In genomic region chr15:88904257-88904807, GRCh38 we compare ENCODE assay signal across 11 cellular contexts. TPM values are rescaled to one million over a fixed set of nuclear protein-coding genes. Genes with fewer than 3 reads are reported as not detected.
A peak's percentile ranks its signal among the peaks of the same experiment; 100 is the strongest.
DNase-seq lines count a peak whose midpoint lies in the region; ATAC-seq and TF ChIP-seq lines count a peak whose summit lies in the region.
"Had no signal": no experiment of that assay in that cellular context is flagged by ENCODE, and none has a peak within 500 bp of the region (broad histone marks: within the 10 kb centered on the region; RNA-seq: fewer than 3 reads in every experiment).

No MANE protein-coding gene starts in this region.

- 82% methylated on average over 3 of the region's 3 CpGs for WGBS in SK-N-SH (ENCODE audit: low lambda C conversion rate)

- no peak overlapping the region for H2AFZ ChIP-seq in SK-N-SH (ENCODE audit: low read depth)
- peak overlapping the region; percentile 31; the same call in 1 of the 2 replicates for H2AFZ ChIP-seq in KMS-11 (ENCODE audit: low read depth)

- H3K9me2 ChIP-seq in SK-N-SH: no peaks in the 10 kb centered on the region

- TF ChIP-seq EP300 in SK-N-SH (IDR thresholded peaks at IDR 0.05; ENCODE audit: borderline replicate concordance in 1 of 2, low read depth in 1 of 2, low read length in 1 of 2): no peak

- H3K4me2 ChIP-seq in SK-N-SH (no peak overlapping the region), KMS-11 (no peak overlapping the region)

- peaks cover 0 to 24% (median 3%) of the 10 kb centered on the region in 5 donors for H3K36me3 Mint-ChIP-seq in naive thymus-derived CD4-positive, alpha-beta T cell

- H3K27me3 Mint-ChIP-seq in naive thymus-derived CD4-positive, alpha-beta T cell: no peaks in the 10 kb centered on the region

- CTCF ChIA-PET in SK-N-SH (lab: Yijun Ruan, JAX): interaction anchor here (0.5 to 4.5 kb wide), 66 partner anchors 8 to 445 kb away, joined by 3 to 48 read pairs (median 5); partner anchors contain the start of genes FANCI, MRPL46 and MRPS11
- CTCF ChIA-PET in naive thymus-derived CD4-positive, alpha-beta T cell (lab: Charles Lee): interaction anchor here (0.6 to 5.7 kb wide), 37 partner anchors 10 to 430 kb away, joined by 3 to 99 read pairs (median 4); partner anchors contain the start of genes HAPLN3, ISG20, MFGE8 and POLG

- POLR2A ChIA-PET in SK-N-SH (lab: Yijun Ruan, JAX): interaction anchor here (0.6 to 1.3 kb wide), 3 partner anchors 111 to 114 kb away, joined by 3 to 7 read pairs (median 3); no protein-coding TSS in a partner anchor
- POLR2A ChIA-PET in naive thymus-derived CD4-positive, alpha-beta T cell (lab: Charles Lee): interaction anchor here (0.6 to 3.7 kb wide), 14 partner anchors 9 to 425 kb away, joined by 3 to 41 read pairs (median 4); partner anchors contain the start of genes FANCI, HAPLN3 and MFGE8

- H3F3A ChIP-seq in SK-N-SH (replicated peaks; ENCODE audit: insufficient read depth): no peaks in the 10 kb centered on the region

- no peak for DNase-seq in SK-N-SH
- no peak for DNase-seq in naive thymus-derived CD4-positive, alpha-beta T cell
- no peak for DNase-seq in NCI-H1105 (lab: John Stamatoyannopoulos, UW)
- no peak for DNase-seq in MV-4-11 (lab: John Stamatoyannopoulos, UW)
- DNase-seq in NCI-H2029 (lab: John Stamatoyannopoulos, UW): no peak

- no peak for TF ChIP-seq RAD21 in SK-N-SH (IDR thresholded peaks at IDR 0.05; ENCODE audit: low read length)

- H3K36me3 ChIP-seq in SK-N-SH (replicated peaks in 1 of 2; ENCODE audit: control insufficient read depth in 1 of 2, insufficient read depth in 2 of 2, low read length in 1 of 2) (peaks cover 3 to 27% of the 10 kb centered on the region in 2 experiments), KMS-11 (ENCODE audit: insufficient read depth) (no peaks in the 10 kb centered on the region)
- peaks cover 0 to 3% (median 0%) of the 10 kb centered on the region in 3 experiments for H3K36me3 ChIP-seq in naive thymus-derived CD4-positive, alpha-beta T cell (ENCODE audit: control insufficient read depth in 2 of 3, insufficient read depth in 3 of 3, low read length in 3 of 3)

- no peak overlapping the region for H3K9ac ChIP-seq in SK-N-SH
- no peak overlapping the region for H3K9ac ChIP-seq in KMS-11

- no peak overlapping the region for H3K27ac ChIP-seq in SK-N-SH (ENCODE audit: low read depth in 2 of 2, low read length in 1 of 2)
- no peak overlapping the region for H3K27ac ChIP-seq in KMS-11
- peak overlapping the region; percentile 70 for H3K27ac ChIP-seq in naive thymus-derived CD4-positive, alpha-beta T cell (ENCODE audit: low read depth, low read length)
- H3K27ac ChIP-seq: 22Rv1, adrenal gland, SJCRH30 had no signal

- H4K20me1 ChIP-seq in SK-N-SH (ENCODE audit: insufficient read depth): no peaks in the 10 kb centered on the region
- no peaks in the 10 kb centered on the region for H4K20me1 ChIP-seq in KMS-11 (ENCODE audit: insufficient read depth)

- peak overlapping the region; percentile 76 to 98 (median 94) for H3K27ac Mint-ChIP-seq in naive thymus-derived CD4-positive, alpha-beta T cell

- peak; percentile 16; the same call in 2 of the 3 replicates for ATAC-seq in SK-N-SH treated with all-trans-retinoic acid at 6 μM for 48 hours
- peak; percentile 31 for ATAC-seq in GM21717 (IDR thresholded peaks at IDR 0.05; ENCODE audit: unreplicated experiment)
- ATAC-seq in naive thymus-derived CD4-positive, alpha-beta T cell: no peak

- no peaks in the 10 kb centered on the region for H3K27me3 ChIP-seq in SK-N-SH (ENCODE audit: insufficient read depth)
- H3K27me3 ChIP-seq in KMS-11 (ENCODE audit: insufficient read depth, low read depth): no peaks in the 10 kb centered on the region
- no peaks in the 10 kb centered on the region for H3K27me3 ChIP-seq in naive thymus-derived CD4-positive, alpha-beta T cell (ENCODE audit: control insufficient read depth in 2 of 2, insufficient read depth in 2 of 2, low read length in 2 of 2)
- H3K27me3 ChIP-seq: adrenal gland, SJCRH30 had no signal

- peaks cover 23 to 61% (median 49%) of the 10 kb centered on the region in 7 donors for H3K4me1 Mint-ChIP-seq in naive thymus-derived CD4-positive, alpha-beta T cell

- no peaks in the 10 kb centered on the region for H3K9me3 Mint-ChIP-seq in naive thymus-derived CD4-positive, alpha-beta T cell

- intact Hi-C loops in naive thymus-derived CD4-positive, alpha-beta T cell (cut with micrococcal nuclease): loop anchor here (1.0 to 2.0 kb wide), 12 partner anchors 9 to 438 kb away; partner anchors contain the start of genes ABHD2 (in 2 of the 2), MFGE8 (in 2 of the 2), DET1 (in 1 of the 2) and HAPLN3 (in 1 of the 2)

- no peaks in the 10 kb centered on the region; a peak in 1 of 4 replicates for H3K4me1 ChIP-seq in SK-N-SH (ENCODE audit: control insufficient read depth in 1 of 2, insufficient read depth in 2 of 2, low read depth in 1 of 2, low read length in 1 of 2)
- peaks cover 8% of the 10 kb centered on the region for H3K4me1 ChIP-seq in KMS-11 (ENCODE audit: low read depth, poor library complexity, severe bottlenecking)
- H3K4me1 ChIP-seq in naive thymus-derived CD4-positive, alpha-beta T cell (ENCODE audit: control insufficient read depth in 2 of 2, insufficient read depth in 2 of 2, low read length in 2 of 2): peaks cover 19 to 37% of the 10 kb centered on the region in 2 donors
- H3K4me1 ChIP-seq: SJCRH30 had no signal

- no peaks in the 10 kb centered on the region for H3K9me3 ChIP-seq in SK-N-SH
- H3K9me3 ChIP-seq in naive thymus-derived CD4-positive, alpha-beta T cell (ENCODE audit: control insufficient read depth in 2 of 3, low read length in 3 of 3): no peaks in the 10 kb centered on the region
- H3K9me3 ChIP-seq: adrenal gland, SJCRH30 had no signal

- H3K4me3 Mint-ChIP-seq in naive thymus-derived CD4-positive, alpha-beta T cell: peak overlapping the region; percentile 14 to 78 (median 54)

- no peaks in the 10 kb centered on the region for H3K79me2 ChIP-seq in SK-N-SH (ENCODE audit: insufficient read depth)
- H3K79me2 ChIP-seq in KMS-11 (ENCODE audit: insufficient read depth, low read depth): no peaks in the 10 kb centered on the region

- H3K4me3 ChIP-seq in SK-N-SH (ENCODE audit: low read depth in 2 of 2, low read length in 1 of 2) (no peak overlapping the region; a peak in 1 of 4 replicates), KMS-11 (IDR thresholded peaks at IDR 0.05; ENCODE audit: insufficient read depth, low read depth, low read length) (no peak overlapping the region)
- no peak overlapping the region for H3K4me3 ChIP-seq in naive thymus-derived CD4-positive, alpha-beta T cell (ENCODE audit: low read length)
- H3K4me3 ChIP-seq: adrenal gland, SJCRH30 had no signal

- no peak for TF ChIP-seq CTCF in SK-N-SH (IDR thresholded peaks at IDR 0.05)
- TF ChIP-seq CTCF in KMS-11 (conservative IDR thresholded peaks at IDR 0.05; ENCODE audit: low read depth, low read length): no peak

TF ChIP-seq in SK-N-SH treated with all-trans-retinoic acid at 6 μM for 48 hours, 23 proteins besides CTCF, POLR2A, EP300 and RAD21 (continues in another document):
- TF ChIP-seq CREB5 (CRISPR knock-in tag; IDR thresholded peaks at IDR 0.05; ENCODE audit: low read depth) (no peak), ZNF70 (CRISPR knock-in tag; IDR thresholded peaks at IDR 0.05) (no peak), ISL1 (CRISPR knock-in tag; IDR thresholded peaks at IDR 0.05) (no peak), SNAI2 (CRISPR knock-in tag; IDR thresholded peaks at IDR 0.05) (no peak), RARB (CRISPR knock-in tag; IDR thresholded peaks at IDR 0.05) (no peak), ZC3H10 (CRISPR knock-in tag; IDR thresholded peaks at IDR 0.05) (no peak), ZNF8 (CRISPR knock-in tag; IDR thresholded peaks at IDR 0.05) (no peak)

TF ChIP-seq in SK-N-SH, 30 proteins besides CTCF, POLR2A, EP300 and RAD21 (continues in another document):
- no peak for TF ChIP-seq SMC3 (IDR thresholded peaks at IDR 0.05; ENCODE audit: low read depth, low read length)
- no peak for TF ChIP-seq JUND (IDR thresholded peaks at IDR 0.05)
- no peak for TF ChIP-seq TCF12 (IDR thresholded peaks at IDR 0.05)
- no peak for TF ChIP-seq GATA2 (CRISPR knock-in tag; IDR thresholded peaks at IDR 0.05)
- no peak for TF ChIP-seq USF1 (IDR thresholded peaks at IDR 0.05; ENCODE audit: borderline replicate concordance, low read depth)
- no peak for TF ChIP-seq NFIC (IDR thresholded peaks at IDR 0.05; ENCODE audit: borderline replicate concordance)
- no peak for TF ChIP-seq YY1 (IDR thresholded peaks at IDR 0.05; ENCODE audit: low read depth)
- TF ChIP-seq ZBTB33 (IDR thresholded peaks at IDR 0.05; ENCODE audit: borderline replicate concordance, low read depth): no peak

RNA-seq across cellular contexts. Expression of gene MFGE8, which starts 8.8 kb away (rescaled TPM):
- polyA plus RNA-seq in SK-N-SH (2012; rRNA removed): 210 and 247 TPM in 2 replicates
- 106 and 153 TPM in 2 replicates for polyA plus RNA-seq in SK-N-SH (2012; cell fraction: cytosol; rRNA removed)
- polyA plus RNA-seq in SK-N-SH (2012; cell fraction: nucleus; rRNA removed): 444 and 513 TPM in 2 replicates
- 100 to 1,000 TPM in 2 of 5 experiments, 10 to 100 TPM in 3; 26.3 to 106 (median 90.3) TPM for total RNA-seq in naive thymus-derived CD4-positive, alpha-beta T cell
- polyA plus RNA-seq in naive thymus-derived CD4-positive, alpha-beta T cell: 10 to 100 TPM in 1 of 2 donors, 1 to 10 TPM in 1; 6.3 to 12.4 TPM

RNA-seq across cellular contexts. Expression of gene HAPLN3, which starts 9.0 kb away (rescaled TPM):
- 8.3 and 9.7 TPM in 2 replicates for polyA plus RNA-seq in SK-N-SH (2012; rRNA removed)
- polyA plus RNA-seq in SK-N-SH (2012; cell fraction: cytosol; rRNA removed): 2.7 and 3.7 TPM in 2 replicates
- 28.0 and 34.0 TPM in 2 replicates for polyA plus RNA-seq in SK-N-SH (2012; cell fraction: nucleus; rRNA removed)
- 100 to 1,000 TPM in 3 of 5 experiments, 10 to 100 TPM in 2; 64.0 to 158 (median 144) TPM for total RNA-seq in naive thymus-derived CD4-positive, alpha-beta T cell
- 10 to 100 TPM; 37.1 to 44.4 TPM for polyA plus RNA-seq in naive thymus-derived CD4-positive, alpha-beta T cell

Comparison
In these comparisons a context has a peak if more than half of its experiments do, and no peak if none do; other contexts are left out.
1. RNA of gene MFGE8, which starts 8.8 kb away (polyA plus RNA-seq): 106 to 513 TPM in SK-N-SH; 6.3 to 12.4 TPM in naive thymus-derived CD4-positive, alpha-beta T cell; every median in the first group is over 4 times any median in the second.